In genomic region chr3:156404217-156404616, GRCh38 we compare ENCODE assay signal across 14 cellular contexts.
DNase-seq lines count a peak whose midpoint lies in the region; ATAC-seq and TF ChIP-seq lines count a peak whose summit lies in the region.
"Had no signal": no experiment of that assay in that cellular context is flagged by ENCODE, and none has a peak within 500 bp of the region (broad histone marks: within the 10 kb centered on the region; RNA-seq: fewer than 3 reads in every experiment).

No MANE protein-coding gene starts in this region.

- ATAC-seq in activated CD8-positive, alpha-beta memory T cell treated with anti-CD3 and anti-CD28 coated beads, Interleukin-2, amount 10 ng/mL, durations not matched to agents 7 days and 5 days = no peak
- ATAC-seq: A549, HepG2 had no signal

- no peaks in the 10 kb centered on the region for H3K4me1 Mint-ChIP-seq in activated CD8-positive, alpha-beta memory T cell treated with anti-CD3 and anti-CD28 coated beads, Interleukin-2, amount 10 ng/mL, durations not matched to agents 7 days and 5 days
- H3K4me1 Mint-ChIP-seq: CD8-positive, alpha-beta memory T cell had no signal

- no peaks in the 10 kb centered on the region for H3K27me3 ChIP-seq in brain microvascular endothelial cell (replicated peaks)
- H3K27me3 ChIP-seq: BLaER1 had no signal

- no peak overlapping the region for H3K4me3 Mint-ChIP-seq in activated CD8-positive, alpha-beta memory T cell treated with anti-CD3 and anti-CD28 coated beads, Interleukin-2, amount 10 ng/mL, durations not matched to agents 7 days and 5 days
- H3K4me3 Mint-ChIP-seq: CD8-positive, alpha-beta memory T cell had no signal

- H3K4me3 ChIP-seq in brain microvascular endothelial cell (ENCODE audit: low read depth, low read length) = no peak overlapping the region
- H3K4me3 ChIP-seq: A549, BLaER1, HAP-1 had no signal

- CTCF ChIA-PET in activated CD8-positive, alpha-beta memory T cell treated with anti-CD3 and anti-CD28 coated beads, Interleukin-2, amount 10 ng/mL, durations not matched to agents 7 days and 5 days (lab: Charles Lee) = no interaction called here

- DNase-seq in SK-MEL-5 (ENCODE audit: low read depth, low spot score) (peak; percentile 13), globus pallidus (ENCODE audit: low spot score) (peak; percentile 88), pons (ENCODE audit: low spot score) (peak; percentile 93), NCI-H1105 (lab: John Stamatoyannopoulos, UW) (no peak), brain microvascular endothelial cell (no peak), NCI-H2107 (lab: John Stamatoyannopoulos, UW) (no peak)
- no peak for DNase-seq in activated CD8-positive, alpha-beta memory T cell treated with anti-CD3 and anti-CD28 coated beads, Interleukin-2, amount 10 ng/mL, durations not matched to agents 7 days and 5 days
- DNase-seq: CD8-positive, alpha-beta memory T cell; DMS53; GF-D8 had no signal

- in situ Hi-C loops in SK-MEL-5 (cut with HindIII; ENCODE audit: low pct_unique_long_range_greater_than_20kb, low sequenced_read_pairs) (no loop called here), brain microvascular endothelial cell (cut with HindIII; ENCODE audit: low pct_ligation_motif_present, low sequenced_read_pairs) (no loop called here)

- peaks cover 16% of the 10 kb centered on the region for H3K27me3 Mint-ChIP-seq in activated CD8-positive, alpha-beta memory T cell treated with anti-CD3 and anti-CD28 coated beads, Interleukin-2, amount 10 ng/mL, durations not matched to agents 7 days and 5 days

- H3K36me3 ChIP-seq in brain microvascular endothelial cell (replicated peaks) = no peaks in the 10 kb centered on the region
- H3K36me3 ChIP-seq: BLaER1, HAP-1 had no signal

- no peak overlapping the region for H3K27ac Mint-ChIP-seq in activated CD8-positive, alpha-beta memory T cell treated with anti-CD3 and anti-CD28 coated beads, Interleukin-2, amount 10 ng/mL, durations not matched to agents 7 days and 5 days
- H3K27ac Mint-ChIP-seq: CD8-positive, alpha-beta memory T cell had no signal

- no peaks in the 10 kb centered on the region for H3K9me3 Mint-ChIP-seq in activated CD8-positive, alpha-beta memory T cell treated with anti-CD3 and anti-CD28 coated beads, Interleukin-2, amount 10 ng/mL, durations not matched to agents 7 days and 5 days (ENCODE audit: low read depth)
- H3K9me3 Mint-ChIP-seq: CD8-positive, alpha-beta memory T cell had no signal

- H3K27ac ChIP-seq in brain microvascular endothelial cell = no peak overlapping the region
- H3K27ac ChIP-seq: A549, BLaER1 had no signal

- no peaks in the 10 kb centered on the region for H3K36me3 Mint-ChIP-seq in activated CD8-positive, alpha-beta memory T cell treated with anti-CD3 and anti-CD28 coated beads, Interleukin-2, amount 10 ng/mL, durations not matched to agents 7 days and 5 days
- H3K36me3 Mint-ChIP-seq: CD8-positive, alpha-beta memory T cell had no signal

- TF ChIP-seq CTCF in brain microvascular endothelial cell (IDR thresholded peaks at IDR 0.05; ENCODE audit: low read depth, low read length, missing control alignments) = no peak

Comparison
In these comparisons a context has a peak if more than half of its experiments do, and no peak if none do; other contexts are left out.
1. DNase-seq: peak in SK-MEL-5 (single experiment), globus pallidus (single experiment) and pons (single experiment); none in NCI-H1105 (single experiment), activated CD8-positive, alpha-beta memory T cell treated with anti-CD3 and anti-CD28 coated beads, Interleukin-2, amount 10 ng/mL, durations not matched to agents 7 days and 5 days (single experiment), brain microvascular endothelial cell (single experiment) and NCI-H2107 (single experiment).